Comparison of ENCODE assay signal across 1 cellular context in the genomic region with DNA sequence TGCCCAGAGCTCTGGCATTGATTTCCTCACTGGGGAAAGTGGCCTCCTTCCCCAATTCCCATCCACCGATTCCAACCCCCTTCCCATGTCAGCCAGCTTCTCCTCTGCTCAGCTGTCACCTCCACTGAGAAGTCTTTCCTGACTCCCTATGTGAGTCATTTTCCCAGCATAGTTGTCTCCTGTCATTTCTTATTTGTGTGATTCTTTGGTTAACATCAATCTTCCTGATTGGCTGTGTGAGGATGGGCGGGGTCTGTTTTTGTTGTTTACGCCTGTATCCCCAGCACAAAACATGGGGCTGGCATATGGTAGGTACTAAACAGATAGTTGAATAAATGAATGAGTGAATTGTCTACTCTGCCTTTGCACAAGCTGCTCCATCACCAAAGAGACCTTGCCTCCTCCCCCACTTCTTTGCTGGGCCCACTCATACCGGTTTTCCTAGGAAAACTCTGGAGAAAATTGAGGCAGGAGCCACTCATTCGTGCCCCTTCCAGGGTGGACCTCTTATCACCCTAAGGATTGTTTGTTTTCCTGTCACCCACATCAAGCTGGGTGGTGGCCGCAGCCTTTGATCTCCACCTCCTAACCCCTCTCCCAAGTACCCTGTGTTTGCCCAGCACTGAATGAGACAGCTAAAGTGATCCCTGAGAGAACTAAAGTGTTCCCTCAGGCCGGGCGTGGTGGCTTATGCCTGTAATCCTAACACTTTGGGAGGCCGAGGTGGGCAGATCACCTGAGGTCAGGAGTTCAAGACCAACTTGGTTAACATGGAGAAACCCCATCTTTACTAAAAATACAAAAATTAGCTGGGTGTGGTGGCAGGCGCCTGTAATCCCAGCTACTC.
TF ChIP-seq lines count a peak whose summit lies in the region.

No MANE protein-coding gene starts in this region.

TF ChIP-seq in HCT116, 20 proteins besides CTCF, POLR2A, EP300 and RAD21:
- TF ChIP-seq, protein P1, sequence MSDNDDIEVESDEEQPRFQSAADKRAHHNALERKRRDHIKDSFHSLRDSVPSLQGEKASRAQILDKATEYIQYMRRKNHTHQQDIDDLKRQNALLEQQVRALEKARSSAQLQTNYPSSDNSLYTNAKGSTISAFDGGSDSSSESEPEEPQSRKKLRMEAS (IDR thresholded peaks at IDR 0.05): no peak
- TF ChIP-seq SP1 (IDR thresholded peaks at IDR 0.05; ENCODE audit: low read depth): peak; percentile 65
